Comparison of ENCODE assay signal across 9 cellular contexts in genomic region chr9:131500939-131501541, GRCh38. TPM values are rescaled to one million over a fixed set of nuclear protein-coding genes. Genes with fewer than 3 reads are reported as not detected.
A peak's percentile ranks its signal among the peaks of the same experiment; 100 is the strongest.
DNase-seq lines count a peak whose midpoint lies in the region; ATAC-seq, FAIRE-seq and TF ChIP-seq lines count a peak whose summit lies in the region.
"Had no signal": no experiment of that assay in that cellular context is flagged by ENCODE, and none has a peak within 500 bp of the region (broad histone marks: within the 10 kb centered on the region; RNA-seq: fewer than 3 reads in every experiment).

No MANE protein-coding gene starts in this region.

- no peak for FAIRE-seq in GM12878 (lab: Jason Lieb, UNC)

- no peaks in the 10 kb centered on the region for H3K9me2 ChIP-seq in HCT116 (ENCODE audit: insufficient read depth)

- H3K4me3 ChIP-seq in HCT116 (replicated peaks in 1 of 2; ENCODE audit: low read depth in 1 of 2, low read length in 2 of 2) (no peak overlapping the region), GM12878 (no peak overlapping the region)

- H3K27ac ChIP-seq in HCT116 (ENCODE audit: low read depth, low read length) (no peak overlapping the region), GM12878 (ENCODE audit: control insufficient read depth, insufficient read depth) (no peak overlapping the region)
- H3K27ac ChIP-seq: neutrophil had no signal

- in situ Hi-C loops in GM12878 (cut with MboI), result no loop called here

- BruUV-seq in HCT116 (replicated peaks; lab: Mats Ljungman, UMichigan) (no TSS peak), GM12878 (replicated peaks; lab: Mats Ljungman, UMichigan) (TSS peak; percentile 40)

- SMC1A ChIA-PET in GM12878 (lab: Charles Lee; ENCODE audit: uncharacterized antibody, unreplicated experiment), result interaction anchor here (0.9 kb wide), 1 partner anchor 258 kb away, joined by 3 read pairs; no protein-coding TSS in a partner anchor

- H3K4me1 ChIP-seq in HCT116 (ENCODE audit: control insufficient read depth in 1 of 2, insufficient read depth in 2 of 2, low read length in 2 of 2) (peaks cover 0 to 10% of the 10 kb centered on the region in 2 experiments; a peak in 1 of 4 replicates), GM12878 (ENCODE audit: control insufficient read depth, insufficient read depth, low read length) (peaks cover 8% of the 10 kb centered on the region)

- 62% methylated on average over 5 of the region's 5 CpGs for WGBS in GM12878 (ENCODE audit: insufficient coverage, insufficient replicate concordance, low lambda C conversion rate, missing lambda C conversion rate)

- TF ChIP-seq EP300 in GM12878 (IDR thresholded peaks at IDR 0.05; ENCODE audit: borderline replicate concordance in 1 of 2, control insufficient read depth in 1 of 2, low read depth in 2 of 2, low read length in 2 of 2), result no peak

- no peaks in the 10 kb centered on the region for H3K9me3 Mint-ChIP-seq in T-cell

- peaks cover 69 to 74% (median 70%) of the 10 kb centered on the region in 3 donors for H3K4me1 Mint-ChIP-seq in T-cell

- TF ChIP-seq CTCF in HCT116 (IDR thresholded peaks at IDR 0.05 in 2 of 3, conservative IDR thresholded peaks at IDR 0.05 in 1 of 3; ENCODE audit: borderline replicate concordance in 1 of 3, insufficient read depth in 1 of 3, low read depth in 2 of 3, low read length in 2 of 3), result no peak
- no peak for TF ChIP-seq CTCF in GM12878 (IDR thresholded peaks at IDR 0.05 in 2 of 3, conservative IDR thresholded peaks at IDR 0.05 in 1 of 3; ENCODE audit: control insufficient read depth in 2 of 3, extremely low read depth in 1 of 3, insufficient read depth in 1 of 3, low read depth in 3 of 3, low read length in 3 of 3)

- H3K9me3 ChIP-seq in HCT116 (ENCODE audit: control insufficient read depth in 1 of 2, insufficient read depth in 1 of 2, low read depth in 1 of 2, low read length in 2 of 2), result no peaks in the 10 kb centered on the region
- no peaks in the 10 kb centered on the region for H3K9me3 ChIP-seq in GM12878 (replicated peaks; ENCODE audit: control insufficient read depth, insufficient read depth, low read length)
- H3K9me3 ChIP-seq: neutrophil had no signal

- no peak overlapping the region for H2AFZ ChIP-seq in HCT116 (ENCODE audit: low read depth, low read length, poor library complexity, severe bottlenecking)
- no peak overlapping the region for H2AFZ ChIP-seq in GM12878 (ENCODE audit: control insufficient read depth, low read depth, low read length)

- H3K36me3 ChIP-seq in HCT116 (ENCODE audit: control insufficient read depth in 1 of 2, insufficient read depth in 2 of 2, low read length in 2 of 2) (peaks cover 28 to 37% of the 10 kb centered on the region in 2 experiments; a peak in 3 of 4 replicates), GM12878 (ENCODE audit: control insufficient read depth in 2 of 2, insufficient read depth in 2 of 2, low read length in 1 of 2) (peaks cover 10 to 18% of the 10 kb centered on the region in 2 experiments; a peak in 3 of 4 replicates)

- RAD21 ChIA-PET in HCT116 (lab: Charles Lee; ENCODE audit: low non-redundant PET in 1 of 2, low total read pairs in 2 of 2, uncharacterized antibody in 2 of 2, unreplicated experiment in 2 of 2) (no interaction called here), GM12878 (lab: Charles Lee; ENCODE audit: unreplicated experiment) (no interaction called here)

- intact Hi-C loops in HCT116 (cut with micrococcal nuclease) (no loop called here), GM12878 (cut with micrococcal nuclease; ENCODE audit: unreplicated experiment) (no loop called here)

- H3K36me3 Mint-ChIP-seq in T-cell, result peaks cover 15% of the 10 kb centered on the region

- no peak overlapping the region for H3K9ac ChIP-seq in HCT116 (ENCODE audit: low read length)
- no peak overlapping the region for H3K9ac ChIP-seq in GM12878 (ENCODE audit: control insufficient read depth, insufficient read depth, low read length)

- ATAC-seq in HCT116 (no peak), T-cell (replicated peaks in 1 of 4) (peak; percentile 9 to 57 (median 48)), GM12878 (no peak), HG03469 (IDR thresholded peaks at IDR 0.05; ENCODE audit: unreplicated experiment) (no peak), left lobe of liver (no peak)

- peak overlapping the region; percentile 89 to 95 for H3K27ac Mint-ChIP-seq in T-cell

- no peak for TF ChIP-seq RAD21 in HCT116 (IDR thresholded peaks at IDR 0.05; ENCODE audit: low read depth)
- TF ChIP-seq RAD21 in GM12878 (IDR thresholded peaks at IDR 0.05; ENCODE audit: insufficient read depth, low read depth, low read length), result no peak

- TF ChIP-seq POLR2A in HCT116 (IDR thresholded peaks at IDR 0.05; ENCODE audit: borderline replicate concordance, extremely low read depth, insufficient read depth, insufficient read length) (no peak), GM12878 (IDR thresholded peaks at IDR 0.05; ENCODE audit: low read depth, low read length) (no peak; the same call in 1 of the 2 replicates)

- POLR2A ChIA-PET in HCT116 (lab: Charles Lee) (no interaction called here), T-cell (lab: Charles Lee) (interaction anchor here in 1 of 2 donors (0.6 to 1.0 kb wide), 2 partner anchors 27 to 128 kb away, joined by 3 read pairs; no protein-coding TSS in a partner anchor), GM12878 (lab: Charles Lee) (no interaction called here)

- no peak overlapping the region for H3K4me2 ChIP-seq in HCT116 (ENCODE audit: low read length)
- no peak overlapping the region for H3K4me2 ChIP-seq in GM12878 (ENCODE audit: control insufficient read depth, insufficient read depth)

- H3K79me2 ChIP-seq in HCT116 (ENCODE audit: insufficient read depth, low read length) (no peaks in the 10 kb centered on the region), GM12878 (ENCODE audit: control insufficient read depth, insufficient read depth, low read length) (peaks cover 5% of the 10 kb centered on the region)

- H3K27me3 Mint-ChIP-seq in T-cell, result no peaks in the 10 kb centered on the region

- CTCF ChIA-PET in HCT116 (lab: Charles Lee), result no interaction called here
- CTCF ChIA-PET in T-cell (lab: Charles Lee), result interaction anchor here (0.5 to 1.5 kb wide), 4 partner anchors 22 to 177 kb away, joined by 3 to 4 read pairs (median 4); no protein-coding TSS in a partner anchor
- CTCF ChIA-PET in GM12878 (lab: Yijun Ruan, JAX), result interaction anchor here (1.1 kb wide), 1 partner anchor 375 kb away, joined by 3 read pairs; the partner anchor contains the start of gene NUP214

- H3K27me3 ChIP-seq in HCT116 (ENCODE audit: insufficient read depth, low read length) (no peaks in the 10 kb centered on the region), GM12878 (replicated peaks in 1 of 2; ENCODE audit: control insufficient read depth in 2 of 2, insufficient read depth in 2 of 2, low read length in 1 of 2) (no peaks in the 10 kb centered on the region)

- no peaks in the 10 kb centered on the region for H4K20me1 ChIP-seq in HCT116 (ENCODE audit: insufficient read depth)
- no peaks in the 10 kb centered on the region for H4K20me1 ChIP-seq in GM12878 (ENCODE audit: control insufficient read depth, insufficient read depth)

- peak overlapping the region; percentile 92 to 95 (median 92) for H3K4me3 Mint-ChIP-seq in T-cell

- no peak for DNase-seq in HCT116 (ENCODE audit: low read depth, low spot score)
- DNase-seq in T-cell, result peak in 27 of 34 experiments; percentile 3 to 64 (median 28)
- DNase-seq in GM12878 (ENCODE audit: low read depth, low spot score), result no peak
- peak; percentile 75 for DNase-seq in stimulated activated CD4-positive, alpha-beta T cell treated with anti-CD3 and anti-CD28 coated beads, Interleukin-15, amount 100 ng/mL, for 24 hours
- no peak for DNase-seq in mesenteric fat pad (ENCODE audit: low spot score)
- no peak for DNase-seq in NCI-H2196 (lab: John Stamatoyannopoulos, UW; ENCODE audit: unreplicated experiment)
- no peak for DNase-seq in left lobe of liver (ENCODE audit: low spot score)

RNA-seq across cellular contexts. Expression of gene POMT1, which starts 1.7 kb away (rescaled TPM):
- total RNA-seq in HCT116 (2021; ENCODE audit: unreplicated experiment) (21.4 TPM), T-cell (10 to 100 TPM; 45.3 to 74.4 (median 56.9) TPM), GM12878 (2014; rRNA removed) (13.9 and 16.4 TPM in 2 replicates), GM12878 (2014; rRNA removed; fragmentation: Illumina TruSeq; extraction: Trizol) (8.3 and 8.4 TPM in 2 replicates), GM12878 (2021) (16.1 and 19.2 TPM in 2 replicates), mesenteric fat pad (17.3 TPM), left lobe of liver (14.4 TPM)
- 17.6 and 20.1 TPM in 2 replicates for polyA plus RNA-seq in HCT116 (2012)
- total RNA-seq in GM12878 (2013; cell fraction: nucleolus; rRNA removed), result 60.0 and 65.0 TPM in 2 replicates
- 14.9 TPM for polyA plus RNA-seq in GM12878 (2011; ENCODE audit: low read depth)
- polyA plus RNA-seq in GM12878 (2011; rRNA removed) (8.3 and 12.7 TPM in 2 replicates), GM12878 (2014; fragmentation: Illumina TruSeq; extraction: Trizol) (5.1 and 9.1 TPM in 2 replicates), GM12878 (2014; fragmentation: Nextera tagmentation; extraction: Ambion mirVana) (1 to 10 TPM; 1.2 to 2.2 TPM), GM12878 (2014; rRNA removed) (15.8 and 20.7 TPM in 2 replicates), GM12878 (2016; fragmentation: Nextera tagmentation; extraction: Ambion mirVana) (10 to 100 TPM; 12.5 to 12.7 TPM)
- 14.3 and 17.0 TPM in 2 replicates for polyA plus RNA-seq in GM12878 (2011; cell fraction: cytosol; rRNA removed)
- polyA plus RNA-seq in GM12878 (2011; cell fraction: nucleus; rRNA removed), result 117 and 118 TPM in 2 replicates
- 21.9 and 23.3 TPM in 2 replicates for polyA plus RNA-seq in GM12878 (2012)
- 6.1 and 9.9 TPM in 2 replicates for polyA minus RNA-seq in GM12878 (2011; rRNA and poly(A)+ RNA removed)
- 5.9 and 7.7 TPM in 2 replicates for polyA minus RNA-seq in GM12878 (2011; cell fraction: cytosol; rRNA and poly(A)+ RNA removed)
- polyA minus RNA-seq in GM12878 (2011; cell fraction: nucleus; rRNA and poly(A)+ RNA removed), result 9.8 and 14.5 TPM in 2 replicates

RNA-seq across cellular contexts. Expression of gene UCK1, which starts 30.0 kb away (rescaled TPM):
- total RNA-seq in HCT116 (2021; ENCODE audit: unreplicated experiment), result 17.5 TPM
- 15.9 and 16.1 TPM in 2 replicates for polyA plus RNA-seq in HCT116 (2012)
- total RNA-seq in T-cell, result 10 to 100 TPM; 20.0 to 34.7 (median 32.0) TPM
- total RNA-seq in GM12878 (2013; cell fraction: nucleolus; rRNA removed), result 8.9 and 11.8 TPM in 2 replicates
- total RNA-seq in GM12878 (2014; rRNA removed), result 19.0 and 20.8 TPM in 2 replicates
- 10.0 and 12.8 TPM in 2 replicates for total RNA-seq in GM12878 (2014; rRNA removed; fragmentation: Illumina TruSeq; extraction: Trizol)
- 19.2 and 20.6 TPM in 2 replicates for total RNA-seq in GM12878 (2021)
- 10.3 TPM for polyA plus RNA-seq in GM12878 (2011; ENCODE audit: low read depth)
- 12.1 and 16.7 TPM in 2 replicates for polyA plus RNA-seq in GM12878 (2011; rRNA removed)
- polyA plus RNA-seq in GM12878 (2011; cell fraction: cytosol; rRNA removed), result 21.3 and 26.1 TPM in 2 replicates
- 30.5 and 35.2 TPM in 2 replicates for polyA plus RNA-seq in GM12878 (2011; cell fraction: nucleus; rRNA removed)
- polyA plus RNA-seq in GM12878 (2012), result 13.5 and 15.4 TPM in 2 replicates
- polyA plus RNA-seq in GM12878 (2014; fragmentation: Illumina TruSeq; extraction: Trizol), result 8.6 and 10.9 TPM in 2 replicates
- polyA plus RNA-seq in GM12878 (2014; fragmentation: Nextera tagmentation; extraction: Ambion mirVana), result under 1 TPM; 0.31 to 0.88 TPM
- 27.0 and 36.8 TPM in 2 replicates for polyA plus RNA-seq in GM12878 (2014; rRNA removed)
- polyA plus RNA-seq in GM12878 (2016; fragmentation: Nextera tagmentation; extraction: Ambion mirVana), result 10 to 100 TPM; 24.0 to 24.3 TPM
- 9.4 and 13.1 TPM in 2 replicates for polyA minus RNA-seq in GM12878 (2011; rRNA and poly(A)+ RNA removed)
- 8.5 and 12.4 TPM in 2 replicates for polyA minus RNA-seq in GM12878 (2011; cell fraction: cytosol; rRNA and poly(A)+ RNA removed)
- polyA minus RNA-seq in GM12878 (2011; cell fraction: nucleus; rRNA and poly(A)+ RNA removed), result 11.6 and 19.9 TPM in 2 replicates
- 24.6 TPM for total RNA-seq in mesenteric fat pad
- total RNA-seq in left lobe of liver, result 40.2 TPM

RNA-seq across cellular contexts. Expression of gene PRRT1B, which starts 44.3 kb away (rescaled TPM):
- total RNA-seq in HCT116 (2021; ENCODE audit: unreplicated experiment) (not detected), T-cell (not detected), GM12878 (2014; rRNA removed) (not detected in 2 replicates), GM12878 (2014; rRNA removed; fragmentation: Illumina TruSeq; extraction: Trizol) (not detected in 2 replicates), GM12878 (2021) (not detected in 2 replicates), mesenteric fat pad (not detected), left lobe of liver (8.5 TPM)
- polyA plus RNA-seq in HCT116 (2012), result 0.10 TPM in 1 of 2 replicates, not detected in the other
- not detected in 2 replicates for total RNA-seq in GM12878 (2013; cell fraction: nucleolus; rRNA removed)
- polyA plus RNA-seq in GM12878 (2011; ENCODE audit: low read depth), result not detected
- polyA plus RNA-seq in GM12878 (2011; rRNA removed) (not detected in 2 replicates), GM12878 (2014; fragmentation: Illumina TruSeq; extraction: Trizol) (not detected in 2 replicates), GM12878 (2014; fragmentation: Nextera tagmentation; extraction: Ambion mirVana) (not detected), GM12878 (2014; rRNA removed) (not detected in 2 replicates), GM12878 (2016; fragmentation: Nextera tagmentation; extraction: Ambion mirVana) (not detected)
- polyA plus RNA-seq in GM12878 (2011; cell fraction: cytosol; rRNA removed), result not detected in 2 replicates
- not detected in 2 replicates for polyA plus RNA-seq in GM12878 (2011; cell fraction: nucleus; rRNA removed)
- polyA plus RNA-seq in GM12878 (2012), result not detected in 2 replicates
- polyA minus RNA-seq in GM12878 (2011; rRNA and poly(A)+ RNA removed), result not detected in 2 replicates
- not detected in 2 replicates for polyA minus RNA-seq in GM12878 (2011; cell fraction: cytosol; rRNA and poly(A)+ RNA removed)
- polyA minus RNA-seq in GM12878 (2011; cell fraction: nucleus; rRNA and poly(A)+ RNA removed), result not detected in 2 replicates

Comparison
In these comparisons a context has a peak if more than half of its experiments do, and no peak if none do; other contexts are left out.
1. ATAC-seq: peak in T-cell (4 of 4); none in HCT116 (single experiment), GM12878 (single experiment), HG03469 (single experiment) and left lobe of liver (single experiment).
2. DNase-seq: peak in T-cell (27 of 34) and stimulated activated CD4-positive, alpha-beta T cell treated with anti-CD3 and anti-CD28 coated beads, Interleukin-15, amount 100 ng/mL, for 24 hours (single experiment); none in HCT116 (single experiment), GM12878 (single experiment), mesenteric fat pad (single experiment), NCI-H2196 (single experiment) and left lobe of liver (single experiment).
3. Of the 18 proteins assayed by ChIP-seq in both GM12878 and HCT116: peak only in GM12878: none; only in HCT116: JUND; in both: none; in neither: 17.